16 cellular contexts compared by ENCODE assay signal in the genomic region with DNA sequence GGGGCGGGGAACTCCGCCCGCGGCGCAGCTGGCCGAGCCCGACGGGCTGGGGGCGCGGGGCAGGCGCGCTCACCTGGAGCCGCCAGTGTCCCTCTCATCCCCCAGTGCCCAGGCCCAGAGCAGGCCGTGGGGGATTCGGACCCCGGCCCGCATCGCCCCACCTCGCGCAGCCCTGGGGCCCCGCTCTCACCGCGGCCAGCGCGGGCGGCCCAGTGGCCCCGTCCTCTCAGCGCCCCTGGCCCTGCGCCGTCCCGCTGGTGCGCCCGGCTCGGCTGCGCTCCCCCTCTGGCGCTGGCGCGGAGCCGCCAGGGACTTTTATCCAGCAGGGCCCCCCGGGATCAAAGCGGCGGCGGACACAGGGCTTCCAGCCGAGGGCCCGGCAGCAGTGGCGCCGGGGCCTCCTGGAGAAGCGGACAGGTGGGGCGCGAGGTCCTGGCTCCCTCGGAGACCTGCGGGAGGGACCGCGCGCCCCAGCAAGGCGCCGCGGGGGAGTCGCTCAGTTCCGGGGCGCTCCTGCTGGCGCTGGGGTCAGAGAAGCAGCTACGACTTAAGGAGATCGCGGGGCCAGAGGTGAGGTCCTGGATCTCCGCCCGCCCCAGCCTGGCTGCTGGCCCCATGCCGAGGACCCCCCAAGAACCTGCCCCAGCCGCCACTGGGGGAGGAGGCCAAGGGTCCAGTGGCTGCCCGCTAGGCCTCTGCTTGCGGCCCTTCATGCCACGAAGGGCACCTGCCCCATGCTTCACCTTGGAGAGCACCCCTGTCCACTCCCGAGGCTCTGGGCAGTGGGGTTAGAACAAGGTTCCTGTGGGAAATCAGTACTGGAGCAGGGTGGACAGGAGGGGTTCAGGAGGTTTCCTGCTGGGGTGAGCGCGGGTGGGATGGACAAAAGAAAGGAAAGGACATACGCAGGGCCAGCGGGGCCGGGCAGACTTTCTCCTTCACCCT. TPM values are rescaled to one million over a fixed set of nuclear protein-coding genes. Genes with fewer than 3 reads are reported as not detected.
A peak's percentile ranks its signal among the peaks of the same experiment; 100 is the strongest.
DNase-seq lines count a peak whose midpoint lies in the region; ATAC-seq, FAIRE-seq and TF ChIP-seq lines count a peak whose summit lies in the region.
"Had no signal": no experiment of that assay in that cellular context is flagged by ENCODE, and none has a peak within 500 bp of the region (broad histone marks: within the 10 kb centered on the region; RNA-seq: fewer than 3 reads in every experiment).

No MANE protein-coding gene starts in this region.

- in situ Hi-C loops in GM12878 (cut with MboI) = no loop called here

- TF ChIP-seq POLR2A in A549 (IDR thresholded peaks at IDR 0.05; ENCODE audit: low read length) (no peak), GM12878 (IDR thresholded peaks at IDR 0.05; ENCODE audit: low read depth, low read length) (no peak)

- TF ChIP-seq RAD21 in A549 (conservative IDR thresholded peaks at IDR 0.05 in 1 of 2, IDR thresholded peaks at IDR 0.05 in 1 of 2) (no peak), GM12878 (IDR thresholded peaks at IDR 0.05; ENCODE audit: insufficient read depth, low read depth, low read length) (no peak)

- TF ChIP-seq EP300 in A549 (IDR thresholded peaks at IDR 0.05) (no peak), GM12878 (IDR thresholded peaks at IDR 0.05; ENCODE audit: borderline replicate concordance in 1 of 2, control insufficient read depth in 1 of 2, low read depth in 2 of 2, low read length in 2 of 2) (no peak)

- POLR2A ChIA-PET in A549 (lab: Yijun Ruan, JAX) (interaction anchor here (1.3 kb wide), 1 partner anchor 15 kb away, joined by 4 read pairs; a partner anchor contains a TSS), GM12878 (lab: Charles Lee) (no interaction called here)

- no peak overlapping the region for H3K27ac Mint-ChIP-seq in Calu3 (ENCODE audit: unreplicated experiment)
- H3K27ac Mint-ChIP-seq in naive B cell = no peak overlapping the region
- H3K27ac Mint-ChIP-seq: activated T-cell treated with anti-CD3 and anti-CD28 coated beads, Interleukin-2, amount 50 U/mL, for 72 hours; stimulated activated effector memory CD8-positive, alpha-beta T cell treated with anti-CD3 and anti-CD28 coated beads, Interleukin-12 subunit alpha, Interleukin-12 subunit beta, amount 100 ng/mL, for 72 hours had no signal

- no peak overlapping the region for H2AFZ ChIP-seq in GM12878 (ENCODE audit: control insufficient read depth, low read depth, low read length)

- H3K4me3 ChIP-seq in A549 (peak overlapping the region; percentile 52), GM12878 (no peak overlapping the region)

- FAIRE-seq in A549 (lab: Jason Lieb, UNC) (no peak), GM12878 (lab: Jason Lieb, UNC) (no peak)
- FAIRE-seq: G401.6, islet of Langerhans had no signal

- H3K27me3 Mint-ChIP-seq in Calu3 (ENCODE audit: unreplicated experiment) = peaks cover 77% of the 10 kb centered on the region
- peaks cover 18 to 54% (median 31%) of the 10 kb centered on the region in 3 donors for H3K27me3 Mint-ChIP-seq in naive B cell

- peak overlapping the region in 1 of 2 experiments; percentile 89; a peak in 3 of 6 replicates for H3K27ac ChIP-seq in A549
- no peak overlapping the region for H3K27ac ChIP-seq in GM12878 (ENCODE audit: control insufficient read depth, insufficient read depth)

- intact Hi-C loops in Calu3 (cut with micrococcal nuclease; ENCODE audit: unreplicated experiment) (loop anchor here (2.0 kb wide), 1 partner anchor 59 kb away; no protein-coding TSS in a partner anchor), GM12878 (cut with micrococcal nuclease; ENCODE audit: unreplicated experiment) (no loop called here)

- peaks cover 9 to 24% of the 10 kb centered on the region in 2 experiments for H3K27me3 ChIP-seq in GM12878 (replicated peaks in 1 of 2; ENCODE audit: control insufficient read depth in 2 of 2, insufficient read depth in 2 of 2, low read length in 1 of 2)

- SMC1A ChIA-PET in GM12878 (lab: Charles Lee; ENCODE audit: uncharacterized antibody, unreplicated experiment) = no interaction called here

- H3K4me1 ChIP-seq in A549 (peaks cover 20% of the 10 kb centered on the region; the same call in 1 of the 3 replicates), GM12878 (ENCODE audit: control insufficient read depth, insufficient read depth, low read length) (peaks cover 4% of the 10 kb centered on the region)

- ATAC-seq in A549 (no peak), GM12878 (no peak), naive B cell (ENCODE audit: low read depth in 2 of 2) (no peak), GM18909 (IDR thresholded peaks at IDR 0.05; ENCODE audit: poor library complexity, unreplicated experiment) (no peak), HG03457 (IDR thresholded peaks at IDR 0.05; ENCODE audit: unreplicated experiment) (no peak)
- ATAC-seq: activated T-cell treated with anti-CD3 and anti-CD28 coated beads, Interleukin-2, amount 50 U/mL, for 72 hours; stimulated activated effector memory CD8-positive, alpha-beta T cell treated with anti-CD3 and anti-CD28 coated beads, Interleukin-12 subunit alpha, Interleukin-12 subunit beta, amount 100 ng/mL, for 72 hours had no signal

- CTCF ChIA-PET in A549 (lab: Yijun Ruan, JAX) (interaction anchor here (0.6 to 10.9 kb wide), 10 partner anchors 10 to 121 kb away, joined by 3 to 794 read pairs (median 30); a partner anchor contains a TSS), Calu3 (lab: Charles Lee) (no interaction called here), GM12878 (lab: Yijun Ruan, JAX) (no interaction called here)

- H3K4me1 Mint-ChIP-seq in Calu3 (ENCODE audit: low read depth, unreplicated experiment) (no peaks in the 10 kb centered on the region), naive B cell (peaks cover 5 to 14% (median 13%) of the 10 kb centered on the region in 3 donors)

- no peaks in the 10 kb centered on the region for H3K79me2 ChIP-seq in GM12878 (ENCODE audit: control insufficient read depth, insufficient read depth, low read length)

- H3K9ac ChIP-seq in GM12878 (ENCODE audit: control insufficient read depth, insufficient read depth, low read length) = no peak overlapping the region

- WGBS in A549 (ENCODE audit: missing lambda C conversion rate) = 90% methylated on average over 68 of the region's 78 CpGs
- WGBS in GM12878 (ENCODE audit: insufficient coverage, insufficient replicate concordance, low lambda C conversion rate, missing lambda C conversion rate) = 48% methylated on average over 54 of the region's 78 CpGs

- H3K9me3 ChIP-seq in A549 (no peaks in the 10 kb centered on the region; the same call in 2 of the 3 replicates), GM12878 (replicated peaks; ENCODE audit: control insufficient read depth, insufficient read depth, low read length) (no peaks in the 10 kb centered on the region)

- BruUV-seq in Calu3 (replicated peaks; lab: Mats Ljungman, UMichigan) (no TSS peak), GM12878 (replicated peaks; lab: Mats Ljungman, UMichigan) (no TSS peak)

- no peak; the same call in 2 of the 3 replicates for TF ChIP-seq CTCF in A549 (IDR thresholded peaks at IDR 0.05)
- TF ChIP-seq CTCF in Calu3 (IDR thresholded peaks at IDR 0.05; ENCODE audit: unreplicated experiment) = no peak
- TF ChIP-seq CTCF in GM12878 (IDR thresholded peaks at IDR 0.05 in 2 of 3, conservative IDR thresholded peaks at IDR 0.05 in 1 of 3; ENCODE audit: control insufficient read depth in 2 of 3, extremely low read depth in 1 of 3, insufficient read depth in 1 of 3, low read depth in 3 of 3, low read length in 3 of 3) = no peak

- no peaks in the 10 kb centered on the region for H4K20me1 ChIP-seq in GM12878 (ENCODE audit: control insufficient read depth, insufficient read depth)

- H3K36me3 Mint-ChIP-seq in Calu3 (ENCODE audit: insufficient read depth, unreplicated experiment) (peaks cover 6% of the 10 kb centered on the region), naive B cell (no peaks in the 10 kb centered on the region)

- H3K9me3 Mint-ChIP-seq in Calu3 (ENCODE audit: low read depth, unreplicated experiment) = no peaks in the 10 kb centered on the region
- no peaks in the 10 kb centered on the region for H3K9me3 Mint-ChIP-seq in naive B cell
- H3K9me3 Mint-ChIP-seq: activated T-cell treated with anti-CD3 and anti-CD28 coated beads, Interleukin-2, amount 50 U/mL, for 72 hours; stimulated activated effector memory CD8-positive, alpha-beta T cell treated with anti-CD3 and anti-CD28 coated beads, Interleukin-12 subunit alpha, Interleukin-12 subunit beta, amount 100 ng/mL, for 72 hours had no signal

- no peaks in the 10 kb centered on the region for H3K36me3 ChIP-seq in GM12878 (ENCODE audit: control insufficient read depth in 2 of 2, insufficient read depth in 2 of 2, low read length in 1 of 2)

- DNase-seq in A549 (ENCODE audit: low read depth in 1 of 2, low spot score in 1 of 2) (no peak), Calu3 (no peak), GM12878 (ENCODE audit: low read depth, low spot score) (no peak), naive B cell (no peak), GM03348 (ENCODE audit: low spot score) (no peak), NCI-H1436 treated with DMSO at 0.1 percent for 48 hours (lab: John Stamatoyannopoulos, UW) (no peak)
- DNase-seq: activated T-cell treated with anti-CD3 and anti-CD28 coated beads, Interleukin-2, amount 50 U/mL, for 72 hours; aorta; stimulated activated CD4-positive, alpha-beta T cell treated with anti-CD3 and anti-CD28 coated beads, Interleukin-4, amount 100 ng/mL, for 24 hours had no signal

- RAD21 ChIA-PET in GM12878 (lab: Charles Lee; ENCODE audit: unreplicated experiment) = interaction anchor here (3.0 kb wide), 1 partner anchor 59 kb away, joined by 68 read pairs; a partner anchor contains a TSS

- peak overlapping the region; percentile 94 for H3K4me2 ChIP-seq in A549
- no peak overlapping the region for H3K4me2 ChIP-seq in GM12878 (ENCODE audit: control insufficient read depth, insufficient read depth)

- H3K4me3 Mint-ChIP-seq in Calu3 (ENCODE audit: low read depth, unreplicated experiment) (peak overlapping the region; percentile 32), naive B cell (peak overlapping the region in 6 of 8 donors; percentile 18 to 72 (median 42))
- H3K4me3 Mint-ChIP-seq: activated T-cell treated with anti-CD3 and anti-CD28 coated beads, Interleukin-2, amount 50 U/mL, for 72 hours; stimulated activated effector memory CD8-positive, alpha-beta T cell treated with anti-CD3 and anti-CD28 coated beads, Interleukin-12 subunit alpha, Interleukin-12 subunit beta, amount 100 ng/mL, for 72 hours had no signal

RNA-seq across cellular contexts. Expression of a gene that starts 0.8 kb away (rescaled TPM):
- polyA plus RNA-seq in A549 (2011; rRNA removed) = 0.06 and 0.08 TPM in 2 replicates
- 0.36 and 0.41 TPM in 2 replicates for polyA plus RNA-seq in A549 (2012; cell fraction: cytosol; rRNA removed)
- 1.0 and 1.1 TPM in 2 replicates for polyA plus RNA-seq in A549 (2012; cell fraction: nucleus; rRNA removed)
- 0.45 to 0.92 TPM (median 0.91 TPM) in 3 replicates for polyA plus RNA-seq in A549 (2017; fragmentation: RNase III; extraction: RNeasy Plus Mini Kit Qiagen cat#74134 plus additional on column Dnase treatment)
- not detected in 2 replicates for polyA minus RNA-seq in A549 (2011; rRNA and poly(A)+ RNA removed)
- not detected in 2 replicates for total RNA-seq in Calu3 (2022)
- total RNA-seq in GM12878 (2013; cell fraction: nucleolus; rRNA removed) = not detected in 2 replicates
- total RNA-seq in GM12878 (2014; rRNA removed) = not detected in 2 replicates
- total RNA-seq in GM12878 (2014; rRNA removed; fragmentation: Illumina TruSeq; extraction: Trizol) = not detected in 2 replicates
- total RNA-seq in GM12878 (2021) = 0.13 and 0.19 TPM in 2 replicates
- polyA plus RNA-seq in GM12878 (2011; ENCODE audit: low read depth) = not detected
- polyA plus RNA-seq in GM12878 (2011; rRNA removed) = not detected in 2 replicates
- polyA plus RNA-seq in GM12878 (2011; cell fraction: cytosol; rRNA removed) = 0.05 TPM in 1 of 2 replicates, not detected in the other
- polyA plus RNA-seq in GM12878 (2011; cell fraction: nucleus; rRNA removed) = 0.06 and 0.09 TPM in 2 replicates
- 0.04 and 0.14 TPM in 2 replicates for polyA plus RNA-seq in GM12878 (2012)
- polyA plus RNA-seq in GM12878 (2014; fragmentation: Illumina TruSeq; extraction: Trizol) = not detected in 2 replicates
- polyA plus RNA-seq in GM12878 (2014; fragmentation: Nextera tagmentation; extraction: Ambion mirVana) = not detected
- 0.04 TPM in 1 of 2 replicates, not detected in the other for polyA plus RNA-seq in GM12878 (2014; rRNA removed)
- polyA plus RNA-seq in GM12878 (2016; fragmentation: Nextera tagmentation; extraction: Ambion mirVana) = not detected
- polyA minus RNA-seq in GM12878 (2011; rRNA and poly(A)+ RNA removed) = not detected in 2 replicates
- polyA minus RNA-seq in GM12878 (2011; cell fraction: cytosol; rRNA and poly(A)+ RNA removed) = not detected in 2 replicates
- polyA minus RNA-seq in GM12878 (2011; cell fraction: nucleus; rRNA and poly(A)+ RNA removed) = not detected in 2 replicates
- polyA plus RNA-seq in naive B cell (ENCODE audit: low read depth in 6 of 6) = not detected

RNA-seq across cellular contexts. Expression of a gene that starts 14.8 kb away (rescaled TPM):
- not detected in 2 replicates for polyA plus RNA-seq in A549 (2011; rRNA removed)
- polyA plus RNA-seq in A549 (2012; cell fraction: cytosol; rRNA removed) = not detected in 2 replicates
- polyA plus RNA-seq in A549 (2012; cell fraction: nucleus; rRNA removed) = not detected in 2 replicates
- not detected in 3 replicates for polyA plus RNA-seq in A549 (2017; fragmentation: RNase III; extraction: RNeasy Plus Mini Kit Qiagen cat#74134 plus additional on column Dnase treatment)
- polyA minus RNA-seq in A549 (2011; rRNA and poly(A)+ RNA removed) = not detected in 2 replicates
- not detected in 2 replicates for total RNA-seq in Calu3 (2022)
- 0.19 TPM in 1 of 2 replicates, not detected in the other for total RNA-seq in GM12878 (2013; cell fraction: nucleolus; rRNA removed)
- total RNA-seq in GM12878 (2014; rRNA removed) = not detected in 2 replicates
- total RNA-seq in GM12878 (2014; rRNA removed; fragmentation: Illumina TruSeq; extraction: Trizol) = not detected in 2 replicates
- total RNA-seq in GM12878 (2021) = not detected in 2 replicates
- not detected for polyA plus RNA-seq in GM12878 (2011; ENCODE audit: low read depth)
- polyA plus RNA-seq in GM12878 (2011; rRNA removed) = not detected in 2 replicates
- not detected in 2 replicates for polyA plus RNA-seq in GM12878 (2011; cell fraction: cytosol; rRNA removed)
- polyA plus RNA-seq in GM12878 (2011; cell fraction: nucleus; rRNA removed) = not detected in 2 replicates
- 0.04 and 0.05 TPM in 2 replicates for polyA plus RNA-seq in GM12878 (2012)
- polyA plus RNA-seq in GM12878 (2014; fragmentation: Illumina TruSeq; extraction: Trizol) = not detected in 2 replicates
- not detected for polyA plus RNA-seq in GM12878 (2014; fragmentation: Nextera tagmentation; extraction: Ambion mirVana)
- not detected in 2 replicates for polyA plus RNA-seq in GM12878 (2014; rRNA removed)
- polyA plus RNA-seq in GM12878 (2016; fragmentation: Nextera tagmentation; extraction: Ambion mirVana) = not detected
- not detected in 2 replicates for polyA minus RNA-seq in GM12878 (2011; rRNA and poly(A)+ RNA removed)
- not detected in 2 replicates for polyA minus RNA-seq in GM12878 (2011; cell fraction: cytosol; rRNA and poly(A)+ RNA removed)
- polyA minus RNA-seq in GM12878 (2011; cell fraction: nucleus; rRNA and poly(A)+ RNA removed) = not detected in 2 replicates
- not detected for polyA plus RNA-seq in naive B cell (ENCODE audit: low read depth in 6 of 6)
- total RNA-seq: activated T-cell treated with anti-CD3 and anti-CD28 coated beads, Interleukin-2, amount 50 U/mL, for 72 hours; aorta; mucosa of gallbladder had no signal
- polyA plus RNA-seq: aorta, BJ had no signal

RNA-seq across cellular contexts. Expression of a gene that starts 15.6 kb away (rescaled TPM):
- polyA plus RNA-seq in A549 (2011; rRNA removed) = 10.3 and 12.3 TPM in 2 replicates
- polyA plus RNA-seq in A549 (2012; cell fraction: cytosol; rRNA removed) = 32.0 and 44.5 TPM in 2 replicates
- polyA plus RNA-seq in A549 (2012; cell fraction: nucleus; rRNA removed) = 105 and 122 TPM in 2 replicates
- polyA plus RNA-seq in A549 (2017; fragmentation: RNase III; extraction: RNeasy Plus Mini Kit Qiagen cat#74134 plus additional on column Dnase treatment) = 24.5 to 29.4 TPM (median 25.7 TPM) in 3 replicates
- 16.2 and 22.6 TPM in 2 replicates for polyA minus RNA-seq in A549 (2011; rRNA and poly(A)+ RNA removed)
- 37.7 and 43.5 TPM in 2 replicates for total RNA-seq in Calu3 (2022)
- 52.1 and 55.2 TPM in 2 replicates for total RNA-seq in GM12878 (2013; cell fraction: nucleolus; rRNA removed)
- total RNA-seq in GM12878 (2014; rRNA removed) = 34.9 and 43.8 TPM in 2 replicates
- 14.2 and 19.0 TPM in 2 replicates for total RNA-seq in GM12878 (2014; rRNA removed; fragmentation: Illumina TruSeq; extraction: Trizol)
- total RNA-seq in GM12878 (2021) = 42.4 and 43.3 TPM in 2 replicates
- polyA plus RNA-seq in GM12878 (2011; ENCODE audit: low read depth) = 8.2 TPM
- 4.1 and 10.3 TPM in 2 replicates for polyA plus RNA-seq in GM12878 (2011; rRNA removed)
- polyA plus RNA-seq in GM12878 (2011; cell fraction: cytosol; rRNA removed) = 19.8 and 36.7 TPM in 2 replicates
- 75.2 and 97.9 TPM in 2 replicates for polyA plus RNA-seq in GM12878 (2011; cell fraction: nucleus; rRNA removed)
- polyA plus RNA-seq in GM12878 (2012) = 19.6 and 27.9 TPM in 2 replicates
- polyA plus RNA-seq in GM12878 (2014; fragmentation: Illumina TruSeq; extraction: Trizol) = 1.7 and 10.9 TPM in 2 replicates
- polyA plus RNA-seq in GM12878 (2014; fragmentation: Nextera tagmentation; extraction: Ambion mirVana) = 1 to 10 TPM; 1.5 to 7.2 TPM
- polyA plus RNA-seq in GM12878 (2014; rRNA removed) = 48.4 and 58.7 TPM in 2 replicates
- polyA plus RNA-seq in GM12878 (2016; fragmentation: Nextera tagmentation; extraction: Ambion mirVana) = 10 to 100 TPM; 31.9 to 41.9 TPM
- polyA minus RNA-seq in GM12878 (2011; rRNA and poly(A)+ RNA removed) = 5.9 and 17.9 TPM in 2 replicates
- 8.3 and 13.8 TPM in 2 replicates for polyA minus RNA-seq in GM12878 (2011; cell fraction: cytosol; rRNA and poly(A)+ RNA removed)
- 26.1 and 47.5 TPM in 2 replicates for polyA minus RNA-seq in GM12878 (2011; cell fraction: nucleus; rRNA and poly(A)+ RNA removed)
- 10 to 100 TPM; 20.2 to 31.0 (median 25.0) TPM for polyA plus RNA-seq in naive B cell (ENCODE audit: low read depth in 6 of 6)

RNA-seq across cellular contexts. Expression of a gene that starts 24.7 kb away (rescaled TPM):
- polyA plus RNA-seq in A549 (2011; rRNA removed) (77.1 and 81.4 TPM in 2 replicates), A549 (2017; fragmentation: RNase III; extraction: RNeasy Plus Mini Kit Qiagen cat#74134 plus additional on column Dnase treatment) (81.4 to 93.3 TPM (median 87.2 TPM) in 3 replicates), GM12878 (2011; rRNA removed) (23.4 and 49.3 TPM in 2 replicates), GM12878 (2014; fragmentation: Illumina TruSeq; extraction: Trizol) (18.7 and 43.8 TPM in 2 replicates), GM12878 (2014; fragmentation: Nextera tagmentation; extraction: Ambion mirVana) (1 to 10 TPM; 2.7 to 5.2 TPM), GM12878 (2014; rRNA removed) (107 and 124 TPM in 2 replicates), GM12878 (2016; fragmentation: Nextera tagmentation; extraction: Ambion mirVana) (100 to 1,000 TPM; 104 to 119 TPM), naive B cell (ENCODE audit: low read depth in 6 of 6) (1 to 10 TPM; 1.6 to 4.5 (median 2.2) TPM)
- polyA plus RNA-seq in A549 (2012; cell fraction: cytosol; rRNA removed) = 150 and 202 TPM in 2 replicates
- 126 and 181 TPM in 2 replicates for polyA plus RNA-seq in A549 (2012; cell fraction: nucleus; rRNA removed)
- polyA minus RNA-seq in A549 (2011; rRNA and poly(A)+ RNA removed) = 94.1 and 104 TPM in 2 replicates
- total RNA-seq in Calu3 (2022) (102 and 105 TPM in 2 replicates), GM12878 (2014; rRNA removed) (75.7 and 88.1 TPM in 2 replicates), GM12878 (2014; rRNA removed; fragmentation: Illumina TruSeq; extraction: Trizol) (37.8 and 40.3 TPM in 2 replicates), GM12878 (2021) (105 TPM in 2 replicates)
- total RNA-seq in GM12878 (2013; cell fraction: nucleolus; rRNA removed) = 12.5 and 13.6 TPM in 2 replicates
- 19.6 TPM for polyA plus RNA-seq in GM12878 (2011; ENCODE audit: low read depth)
- polyA plus RNA-seq in GM12878 (2011; cell fraction: cytosol; rRNA removed) = 67.6 and 105 TPM in 2 replicates
- 67.8 and 71.5 TPM in 2 replicates for polyA plus RNA-seq in GM12878 (2011; cell fraction: nucleus; rRNA removed)
- 55.9 and 82.4 TPM in 2 replicates for polyA plus RNA-seq in GM12878 (2012)
- 35.3 and 70.7 TPM in 2 replicates for polyA minus RNA-seq in GM12878 (2011; rRNA and poly(A)+ RNA removed)
- polyA minus RNA-seq in GM12878 (2011; cell fraction: cytosol; rRNA and poly(A)+ RNA removed) = 24.8 and 24.9 TPM in 2 replicates
- 10.5 and 11.3 TPM in 2 replicates for polyA minus RNA-seq in GM12878 (2011; cell fraction: nucleus; rRNA and poly(A)+ RNA removed)

RNA-seq across cellular contexts. Expression of a gene that starts 34.3 kb away (rescaled TPM):
- polyA plus RNA-seq in A549 (2011; rRNA removed) (41.6 and 47.9 TPM in 2 replicates), A549 (2017; fragmentation: RNase III; extraction: RNeasy Plus Mini Kit Qiagen cat#74134 plus additional on column Dnase treatment) (49.8 to 57.9 TPM (median 52.4 TPM) in 3 replicates), GM12878 (2011; rRNA removed) (6.5 and 9.8 TPM in 2 replicates), GM12878 (2014; fragmentation: Illumina TruSeq; extraction: Trizol) (7.8 and 9.5 TPM in 2 replicates), GM12878 (2014; fragmentation: Nextera tagmentation; extraction: Ambion mirVana) (1 to 10 TPM in 1 of 2 experiments, under 1 TPM in 1; 0.48 to 1.3 TPM), GM12878 (2014; rRNA removed) (13.5 and 14.7 TPM in 2 replicates), GM12878 (2016; fragmentation: Nextera tagmentation; extraction: Ambion mirVana) (1 to 10 TPM; 2.7 TPM), naive B cell (ENCODE audit: low read depth in 6 of 6) (1 to 10 TPM; 3.4 to 6.7 (median 4.7) TPM)
- 55.5 and 60.4 TPM in 2 replicates for polyA plus RNA-seq in A549 (2012; cell fraction: cytosol; rRNA removed)
- 194 and 235 TPM in 2 replicates for polyA plus RNA-seq in A549 (2012; cell fraction: nucleus; rRNA removed)
- polyA minus RNA-seq in A549 (2011; rRNA and poly(A)+ RNA removed) = 18.1 and 22.6 TPM in 2 replicates
- total RNA-seq in Calu3 (2022) (36.1 and 37.9 TPM in 2 replicates), GM12878 (2014; rRNA removed) (8.7 and 8.9 TPM in 2 replicates), GM12878 (2014; rRNA removed; fragmentation: Illumina TruSeq; extraction: Trizol) (6.3 and 6.4 TPM in 2 replicates), GM12878 (2021) (18.1 and 20.1 TPM in 2 replicates)
- 15.6 and 17.5 TPM in 2 replicates for total RNA-seq in GM12878 (2013; cell fraction: nucleolus; rRNA removed)
- polyA plus RNA-seq in GM12878 (2011; ENCODE audit: low read depth) = 6.4 TPM
- polyA plus RNA-seq in GM12878 (2011; cell fraction: cytosol; rRNA removed) = 14.8 and 16.6 TPM in 2 replicates
- 76.6 and 84.7 TPM in 2 replicates for polyA plus RNA-seq in GM12878 (2011; cell fraction: nucleus; rRNA removed)
- polyA plus RNA-seq in GM12878 (2012) = 13.3 and 15.1 TPM in 2 replicates
- 6.4 and 8.6 TPM in 2 replicates for polyA minus RNA-seq in GM12878 (2011; rRNA and poly(A)+ RNA removed)
- 2.8 and 3.4 TPM in 2 replicates for polyA minus RNA-seq in GM12878 (2011; cell fraction: cytosol; rRNA and poly(A)+ RNA removed)
- 5.6 and 7.9 TPM in 2 replicates for polyA minus RNA-seq in GM12878 (2011; cell fraction: nucleus; rRNA and poly(A)+ RNA removed)
